ENCODE assay signal across 24 cellular contexts in genomic region chr12:3419538-3419937, GRCh38.
"Had no signal": no experiment of that assay in that cellular context is flagged by ENCODE, and none has a peak within 500 bp of the region (broad histone marks: within the 10 kb centered on the region; RNA-seq: fewer than 3 reads in every experiment).

No MANE protein-coding gene starts in this region.

- H3K36me3 ChIP-seq: heart right ventricle, pancreas, right atrium auricular region, spleen, thoracic aorta, upper lobe of left lung had no signal

- ATAC-seq: activated CD4-positive, alpha-beta T cell treated with anti-CD3 and anti-CD28 coated beads for 36 hours; activated T-cell treated with anti-CD3 and anti-CD28 coated beads, Interleukin-2, amount 50 U/mL, for 4 hours; heart right ventricle; left lobe of liver; naive thymus-derived CD8-positive, alpha-beta T cell; psoas muscle had no signal

- DNase-seq: activated B cell treated with CpG ODN at 0.5 μM for 24 hours; activated CD4-positive, alpha-beta T cell treated with anti-CD3 and anti-CD28 coated beads for 36 hours; activated CD4-positive, alpha-beta T cell treated with anti-CD3 and anti-CD28 coated beads, Interleukin-2, amount 50 U/mL, for 4 hours; activated CD8-positive, alpha-beta memory T cell treated with anti-CD3 and anti-CD28 coated beads, Interleukin-2, amount 50 U/mL, for 48 hours; activated naive CD4-positive, alpha-beta T cell; activated naive CD8-positive, alpha-beta T cell treated with anti-CD3 and anti-CD28 coated beads for 36 hours; activated T-cell treated with anti-CD3 and anti-CD28 coated beads, Interleukin-2, amount 50 U/mL, for 4 hours; central memory CD4-positive, alpha-beta T cell; dermis blood vessel endothelial cell; effector CD8-positive, alpha-beta T cell; erythroblast; foreskin fibroblast; heart right ventricle; mammary epithelial cell; naive thymus-derived CD8-positive, alpha-beta T cell; pancreas; psoas muscle; spleen; stimulated activated CD4-positive, alpha-beta T cell treated with anti-CD3 and anti-CD28 coated beads, Interleukin-4, amount 100 ng/mL, for 1 hour; stimulated activated naive CD4-positive, alpha-beta T cell treated with Interleukin-2 at 50 U/mL for 16 hours had no signal

- H3K27ac ChIP-seq: heart right ventricle, pancreas, psoas muscle, right atrium auricular region, spleen, thoracic aorta had no signal

- H3K9me3 ChIP-seq: pancreas, psoas muscle, right atrium auricular region, thoracic aorta, upper lobe of left lung had no signal

- H3K27me3 ChIP-seq: pancreas, right atrium auricular region, upper lobe of left lung had no signal

- H3K4me3 ChIP-seq: heart right ventricle, pancreas, psoas muscle, right atrium auricular region, spleen, thoracic aorta, upper lobe of left lung had no signal

- H3K4me1 ChIP-seq: psoas muscle, spleen, upper lobe of left lung had no signal
